ENCODE assay signal across 8 cellular contexts in the genomic region with DNA sequence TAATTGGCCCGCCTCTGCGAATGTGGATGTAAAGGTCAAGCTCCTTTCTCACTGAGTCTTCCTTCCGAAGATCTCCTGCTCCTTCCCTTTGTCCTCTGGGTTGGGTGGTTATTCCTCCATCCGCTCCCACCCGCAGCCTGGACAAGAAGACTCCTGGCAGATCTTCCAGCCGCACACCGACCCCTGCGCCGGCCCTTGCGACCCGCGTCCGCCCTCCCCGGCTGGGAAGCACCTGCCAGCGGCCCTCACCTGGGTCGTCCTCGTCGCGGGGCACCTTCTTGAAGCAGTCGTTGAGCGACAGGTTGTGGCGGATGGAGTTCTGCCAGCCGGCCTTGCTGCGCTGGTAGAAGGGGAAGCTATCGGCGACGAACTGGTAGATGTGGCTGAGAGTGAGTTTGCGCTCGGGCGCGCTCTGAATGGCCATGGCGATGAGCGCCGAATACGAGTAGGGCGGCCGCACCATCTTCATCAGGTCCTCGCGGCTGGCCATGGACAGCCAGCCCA. TPM values are rescaled to one million over a fixed set of nuclear protein-coding genes. Genes with fewer than 3 reads are reported as not detected.
DNase-seq lines count a peak whose midpoint lies in the region; ATAC-seq and TF ChIP-seq lines count a peak whose summit lies in the region.

No MANE protein-coding gene starts in this region.

- H3K4me1 Mint-ChIP-seq in H9 = peaks cover 24 to 37% of the 10 kb centered on the region in 2 experiments

- H3K9ac ChIP-seq in BLaER1 = no peak overlapping the region
- no peak overlapping the region for H3K9ac ChIP-seq in H9 (ENCODE audit: extremely low read depth, insufficient read length, low read length)

- H3K4me2 ChIP-seq in BLaER1 (peak overlapping the region; percentile 60; the same call in 1 of the 2 replicates), H9 (ENCODE audit: insufficient read depth, insufficient read length, low read length) (peak overlapping the region; percentile 77)

- peak overlapping the region; percentile 81; the same call in 1 of the 2 replicates for H3K14ac ChIP-seq in H9 (ENCODE audit: insufficient read depth, low read length)

- ATAC-seq in GM21786 (IDR thresholded peaks at IDR 0.05; ENCODE audit: unreplicated experiment) = no peak
- ATAC-seq in GM18520 (IDR thresholded peaks at IDR 0.05; ENCODE audit: unreplicated experiment) = no peak

- peaks cover 6% of the 10 kb centered on the region; the same call in 1 of the 2 replicates for H3K4me1 ChIP-seq in BLaER1
- no peaks in the 10 kb centered on the region for H3K4me1 ChIP-seq in H9 (ENCODE audit: insufficient read depth, low read length)

- H2BK120ac ChIP-seq in H9 (ENCODE audit: low read depth, low read length, poor library complexity, severe bottlenecking) = no peak overlapping the region

- H2BK5ac ChIP-seq in H9 (ENCODE audit: insufficient read length, low read length) = no peak overlapping the region

- H4K91ac ChIP-seq in H9 (ENCODE audit: insufficient read length, low read depth, low read length) = no peak overlapping the region

- no peak for TF ChIP-seq CTCF in H9 (conservative IDR thresholded peaks at IDR 0.05)

- H3K23me2 ChIP-seq in H9 (ENCODE audit: insufficient read length, low read depth, low read length, poor library complexity, severe bottlenecking) = peaks cover 11% of the 10 kb centered on the region

- no peak overlapping the region for H2AK5ac ChIP-seq in H9 (ENCODE audit: insufficient read length, low read length)

- peak overlapping the region; percentile 78 to 92 for H3K4me3 Mint-ChIP-seq in H9

- WGBS in H9 (ENCODE audit: extremely low coverage, insufficient read length, low lambda C conversion rate) = no CpG with 5 or more reads among the region's 39 CpGs

- H4K20me1 ChIP-seq in BLaER1 (peaks cover 47% of the 10 kb centered on the region), H9 (ENCODE audit: control insufficient read depth, insufficient read depth, insufficient read length) (no peaks in the 10 kb centered on the region)

- H3K9me3 ChIP-seq in BLaER1 = no peaks in the 10 kb centered on the region
- no peaks in the 10 kb centered on the region for H3K9me3 ChIP-seq in H9 (ENCODE audit: control insufficient read depth, low read depth, low read length)

- no peaks in the 10 kb centered on the region for H3K79me1 ChIP-seq in H9 (ENCODE audit: insufficient read depth, low read depth, low read length, poor library complexity, severe bottlenecking)

- no peak overlapping the region for H2AFZ ChIP-seq in H9 (ENCODE audit: low read length)

- no peak overlapping the region for H2BK20ac ChIP-seq in H9 (ENCODE audit: low read depth, low read length, poor library complexity, severe bottlenecking)

- peak; percentile 41 for DNase-seq in H9
- peak; percentile 3 for DNase-seq in activated T-cell treated with anti-CD3 and anti-CD28 coated beads for 4 hours
- peak; percentile 69 for DNase-seq in islet precursor cell
- DNase-seq in ureter (ENCODE audit: low spot score) = no peak
- DNase-seq in substantia nigra (lab: John Stamatoyannopoulos, UW) = no peak

- H3K27ac ChIP-seq in BLaER1 (no peak overlapping the region), H9 (ENCODE audit: insufficient read length, low read depth, low read length) (no peak overlapping the region), substantia nigra (ENCODE audit: low read depth, low read length, poor library complexity, severe bottlenecking) (no peak overlapping the region)

- H4K8ac ChIP-seq in H9 (replicated peaks; ENCODE audit: insufficient read length, low read depth, low read length) = no peak overlapping the region

- H3T11ph ChIP-seq in H9 (ENCODE audit: low read length) = no peak overlapping the region

- H2BK15ac ChIP-seq in H9 (ENCODE audit: low read depth, low read length) = no peak overlapping the region

- H3K18ac ChIP-seq in H9 (ENCODE audit: insufficient read length, low read depth, low read length) = peak overlapping the region; percentile 49

- H3K56ac ChIP-seq in H9 (ENCODE audit: insufficient read length, low read depth, low read length) = no peak overlapping the region

- no peaks in the 10 kb centered on the region for H3K9me3 Mint-ChIP-seq in H9

- H3K27me3 ChIP-seq in BLaER1 = peaks cover 72% of the 10 kb centered on the region
- peaks cover 12% of the 10 kb centered on the region; the same call in 1 of the 2 replicates for H3K27me3 ChIP-seq in H9 (ENCODE audit: insufficient read depth, low read length)

- no peaks in the 10 kb centered on the region for H3K36me3 ChIP-seq in BLaER1

- H2BK12ac ChIP-seq in H9 (ENCODE audit: insufficient read length, low read depth, low read length) = no peak overlapping the region

- 0 out of 2 replicates have a peak, but pooled peaks cover 2% of the 10 kb centered on the region for H3K79me2 ChIP-seq in H9 (ENCODE audit: insufficient read depth, low read length)

- H3K27me3 Mint-ChIP-seq in H9 (ENCODE audit: low read depth) = peaks cover 38% of the 10 kb centered on the region

- H3K27ac Mint-ChIP-seq in H9 = peak overlapping the region in 1 of 3 experiments; percentile 53; a peak in 1 of 7 replicates

- no peak overlapping the region for H3K4ac ChIP-seq in H9 (ENCODE audit: low read depth, low read length)

- no peak overlapping the region for H4K5ac ChIP-seq in H9 (ENCODE audit: insufficient read length, low read depth, low read length)

- no peak overlapping the region for H3K23ac ChIP-seq in H9 (ENCODE audit: insufficient read length, low read depth, low read length)

- 0 out of 2 replicates have a peak overlapping the region, but pooled peaks have one; percentile 52 for H3K4me3 ChIP-seq in BLaER1

- H3K36me3 Mint-ChIP-seq in H9 (ENCODE audit: insufficient read depth in 1 of 3, low read depth in 3 of 3) = peaks cover 4 to 32% (median 24%) of the 10 kb centered on the region in 3 experiments; a peak in 5 of 7 replicates

RNA-seq across cellular contexts. Expression of gene FOXI3, which starts 0.8 kb away (rescaled TPM):
- total RNA-seq in H9 (2021) (18.3 and 19.2 TPM in 2 replicates), ureter (not detected)

Comparison
In these comparisons a context has a peak if more than half of its experiments do, and no peak if none do; other contexts are left out.
1. DNase-seq: peak in H9 (single experiment), activated T-cell treated with anti-CD3 and anti-CD28 coated beads for 4 hours (single experiment) and islet precursor cell (single experiment); none in ureter (single experiment) and substantia nigra (0 of 49).
2. RNA of gene FOXI3, which starts 0.8 kb away (total RNA-seq): 18.3 to 19.2 TPM in H9; not detected in ureter (single experiment); every median in the first group is over 10 times any median in the second.